ENCODE assay signal across 7 cellular contexts in the genomic region with DNA sequence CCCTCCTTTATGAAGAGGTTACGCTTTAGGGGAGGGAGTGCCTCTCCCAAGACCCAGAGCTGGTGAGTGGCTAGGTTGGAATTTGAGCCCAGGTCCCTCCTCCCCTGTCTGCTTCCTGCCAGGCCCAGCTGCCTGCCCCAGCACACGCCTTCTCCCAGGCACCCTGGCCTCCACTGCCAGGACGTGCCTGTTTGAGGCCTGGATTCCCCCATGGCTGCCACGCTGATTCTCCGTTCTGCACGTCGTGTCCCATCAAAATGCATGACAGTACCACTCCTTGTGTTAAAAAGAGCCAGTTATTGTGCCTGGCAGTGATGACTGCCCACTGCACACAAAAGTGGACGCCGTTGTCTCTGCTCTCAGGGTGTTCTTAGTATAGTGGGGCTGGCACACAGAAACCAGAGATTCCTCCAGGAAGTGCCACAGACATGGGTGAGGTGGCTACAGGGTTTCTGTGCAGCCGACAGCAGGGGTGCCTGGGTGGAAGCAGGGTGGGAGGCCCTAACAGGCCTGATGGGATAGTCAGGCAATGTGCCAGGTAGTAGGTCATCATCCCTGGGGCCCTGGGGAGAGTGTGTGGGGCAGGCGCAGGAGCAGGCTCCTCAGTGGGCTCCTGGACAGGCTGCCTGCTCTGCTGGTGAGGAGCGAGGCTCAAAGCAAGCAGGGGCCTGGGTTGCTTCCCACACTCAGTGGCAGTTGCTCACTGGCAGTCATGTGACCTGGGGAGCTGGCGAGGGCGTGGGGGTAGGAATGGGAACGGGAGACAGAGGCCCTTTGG. TPM values are rescaled to one million over a fixed set of nuclear protein-coding genes. Genes with fewer than 3 reads are reported as not detected.
DNase-seq lines count a peak whose midpoint lies in the region; ATAC-seq, FAIRE-seq and TF ChIP-seq lines count a peak whose summit lies in the region.

No MANE protein-coding gene starts in this region.

- TF ChIP-seq RAD21 in HCT116 (IDR thresholded peaks at IDR 0.05; ENCODE audit: low read depth), result no peak

- H3K36me3 ChIP-seq in HCT116 (ENCODE audit: control insufficient read depth in 1 of 2, insufficient read depth in 2 of 2, low read length in 2 of 2) (peaks cover 0 to 8% of the 10 kb centered on the region in 2 experiments; a peak in 1 of 4 replicates), pancreas (no peaks in the 10 kb centered on the region)

- H4K20me1 ChIP-seq in HCT116 (ENCODE audit: insufficient read depth), result no peaks in the 10 kb centered on the region; the same call in 1 of the 2 replicates

- intact Hi-C loops in HCT116 (cut with micrococcal nuclease) (no loop called here), pancreas (cut with DNase I) (no loop called here)

- FAIRE-seq in frontal cortex (lab: Jason Lieb, UNC) (no peak), pancreas (lab: Jason Lieb, UNC) (no peak)

- WGBS in pancreas, 2 donors, result 72% methylated on average over 15 of the region's 15 CpGs

- DNase-seq in HCT116 (ENCODE audit: low read depth, low spot score) (peak; percentile 79), T-helper 17 cell (no peak), frontal cortex (ENCODE audit: low spot score in 2 of 2) (peak; percentile 35 to 66), pancreas (peak in 1 of 6 donors; percentile 26), NCI-H1436 (lab: John Stamatoyannopoulos, UW) (no peak), UCSD-AML1 (lab: John Stamatoyannopoulos, UW; ENCODE audit: unreplicated experiment) (no peak)

- peak overlapping the region; percentile 74 for H3K9ac ChIP-seq in HCT116 (ENCODE audit: low read length)

- H3K79me2 ChIP-seq in HCT116 (ENCODE audit: insufficient read depth, low read length), result peaks cover 97% of the 10 kb centered on the region

- POLR2A ChIA-PET in HCT116 (lab: Charles Lee), result interaction anchor here (1.3 kb wide), 2 partner anchors 13 to 17 kb away, joined by 3 read pairs; no protein-coding TSS in a partner anchor

- H3K4me3 ChIP-seq in HCT116 (replicated peaks in 1 of 2; ENCODE audit: low read depth in 1 of 2, low read length in 2 of 2) (peak overlapping the region; percentile 15 to 53), pancreas (no peak overlapping the region)

- peaks cover 45% of the 10 kb centered on the region for H3K4me1 Mint-ChIP-seq in T-helper 17 cell

- H3K27ac ChIP-seq in HCT116 (ENCODE audit: low read depth, low read length), result peak overlapping the region; percentile 90
- H3K27ac ChIP-seq in pancreas, result peak overlapping the region in 3 of 4 donors; percentile 17 to 57 (median 20)

- BruUV-seq in HCT116 (replicated peaks; lab: Mats Ljungman, UMichigan), result no TSS peak

- peak overlapping the region; percentile 89 for H3K4me2 ChIP-seq in HCT116 (ENCODE audit: low read length)

- H3K27me3 Mint-ChIP-seq in T-helper 17 cell, result no peaks in the 10 kb centered on the region

- no peaks in the 10 kb centered on the region for H3K9me3 ChIP-seq in HCT116 (ENCODE audit: control insufficient read depth in 1 of 2, insufficient read depth in 1 of 2, low read depth in 1 of 2, low read length in 2 of 2)
- no peaks in the 10 kb centered on the region for H3K9me3 ChIP-seq in T-helper 17 cell (ENCODE audit: control insufficient read depth, low read length, poor library complexity, severe bottlenecking)
- H3K9me3 ChIP-seq in pancreas, result no peaks in the 10 kb centered on the region

- H3K27ac Mint-ChIP-seq in T-helper 17 cell, result peak overlapping the region; percentile 88

- no peaks in the 10 kb centered on the region for H3K9me2 ChIP-seq in HCT116 (ENCODE audit: insufficient read depth)

- CTCF ChIA-PET in HCT116 (lab: Charles Lee), result interaction anchor here (1.2 to 1.6 kb wide), 2 partner anchors 36 to 571 kb away, joined by 3 to 5 read pairs; no protein-coding TSS in a partner anchor

- no peak for TF ChIP-seq CTCF in HCT116 (IDR thresholded peaks at IDR 0.05 in 2 of 3, conservative IDR thresholded peaks at IDR 0.05 in 1 of 3; ENCODE audit: borderline replicate concordance in 1 of 3, insufficient read depth in 1 of 3, low read depth in 2 of 3, low read length in 2 of 3)
- no peak for TF ChIP-seq CTCF in pancreas (IDR thresholded peaks at IDR 0.05)

- ATAC-seq in HCT116 (peak; percentile 89), T-helper 17 cell (no peak), pancreas (peak; percentile 68 to 87 (median 82)), HG02798 (IDR thresholded peaks at IDR 0.05; ENCODE audit: poor library complexity, unreplicated experiment) (no peak)

- H3K4me1 ChIP-seq in HCT116 (ENCODE audit: control insufficient read depth in 1 of 2, insufficient read depth in 2 of 2, low read length in 2 of 2) (peaks cover 42 to 71% of the 10 kb centered on the region in 2 experiments), pancreas (no peaks in the 10 kb centered on the region)

- no peak overlapping the region for H2AFZ ChIP-seq in HCT116 (ENCODE audit: low read depth, low read length, poor library complexity, severe bottlenecking)

- H3K27me3 ChIP-seq in HCT116 (ENCODE audit: insufficient read depth, low read length) (no peaks in the 10 kb centered on the region), pancreas (no peaks in the 10 kb centered on the region)

- H3K36me3 Mint-ChIP-seq in T-helper 17 cell (ENCODE audit: low read depth), result peaks cover 9% of the 10 kb centered on the region

- no peak for TF ChIP-seq POLR2A in HCT116 (IDR thresholded peaks at IDR 0.05; ENCODE audit: borderline replicate concordance, extremely low read depth, insufficient read depth, insufficient read length)

- H3K4me3 Mint-ChIP-seq in T-helper 17 cell, result peak overlapping the region; percentile 53

- RAD21 ChIA-PET in HCT116 (lab: Charles Lee; ENCODE audit: low non-redundant PET in 1 of 2, low total read pairs in 2 of 2, uncharacterized antibody in 2 of 2, unreplicated experiment in 2 of 2), result interaction anchor here (0.6 to 1.3 kb wide), 3 partner anchors 22 to 322 kb away, joined by 3 to 4 read pairs (median 3); partner anchors contain the start of gene MED15 (in 1 of the 2)

TF ChIP-seq in HCT116, 20 proteins besides CTCF, POLR2A, EP300 and RAD21:
- TF ChIP-seq REST (IDR thresholded peaks at IDR 0.05; ENCODE audit: low read depth) (no peak), ZFX (IDR thresholded peaks at IDR 0.05) (0 out of 2 replicates have a peak, but pooled peaks have one; percentile 22), SP1 (IDR thresholded peaks at IDR 0.05; ENCODE audit: low read depth) (peak; percentile 72), FOSL1 (IDR thresholded peaks at IDR 0.05; ENCODE audit: low read depth) (0 out of 2 replicates have a peak, but pooled peaks have one; percentile 23)
- TF ChIP-seq, protein P1, sequence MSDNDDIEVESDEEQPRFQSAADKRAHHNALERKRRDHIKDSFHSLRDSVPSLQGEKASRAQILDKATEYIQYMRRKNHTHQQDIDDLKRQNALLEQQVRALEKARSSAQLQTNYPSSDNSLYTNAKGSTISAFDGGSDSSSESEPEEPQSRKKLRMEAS (IDR thresholded peaks at IDR 0.05), result peak; percentile 75
TF ChIP-seq in HCT116: peak in this region for 4.

RNA-seq across cellular contexts. Expression of gene MED15, which starts 24.2 kb away (rescaled TPM):
- total RNA-seq in HCT116 (2021; ENCODE audit: unreplicated experiment) (81.3 TPM), T-helper 17 cell (100 to 1,000 TPM; 207 to 251 TPM), frontal cortex (13.0 TPM), pancreas (10 to 100 TPM; 27.1 to 47.9 (median 35.4) TPM)
- 71.7 and 83.4 TPM in 2 replicates for polyA plus RNA-seq in HCT116 (2012)
- polyA plus RNA-seq in pancreas, result 10 to 100 TPM; 61.0 to 61.7 TPM

RNA-seq across cellular contexts. Expression of gene KLHL22, which starts 36.0 kb away (rescaled TPM):
- total RNA-seq in HCT116 (2021; ENCODE audit: unreplicated experiment) (16.4 TPM), T-helper 17 cell (10 to 100 TPM; 28.1 to 33.1 TPM), frontal cortex (46.9 TPM), pancreas (10 to 100 TPM in 4 of 6 donors, 1 to 10 TPM in 2; 9.9 to 15.0 (median 12.4) TPM)
- 7.5 and 8.8 TPM in 2 replicates for polyA plus RNA-seq in HCT116 (2012)
- polyA plus RNA-seq in pancreas, result 10 to 100 TPM; 22.2 to 22.9 TPM

Comparison
In these comparisons a context has a peak if more than half of its experiments do, and no peak if none do; other contexts are left out.
1. ATAC-seq: peak in HCT116 (single experiment) and pancreas (4 of 4); none in T-helper 17 cell (single experiment) and HG02798 (single experiment).
2. DNase-seq: peak in HCT116 (single experiment) and frontal cortex (2 of 2); none in T-helper 17 cell (0 of 3), NCI-H1436 (single experiment) and UCSD-AML1 (single experiment).
3. H3K4me3 ChIP-seq: peak in HCT116 (2 of 2); none in pancreas (0 of 4).